Comparison of ENCODE assay signal across 26 cellular contexts in the genomic region with DNA sequence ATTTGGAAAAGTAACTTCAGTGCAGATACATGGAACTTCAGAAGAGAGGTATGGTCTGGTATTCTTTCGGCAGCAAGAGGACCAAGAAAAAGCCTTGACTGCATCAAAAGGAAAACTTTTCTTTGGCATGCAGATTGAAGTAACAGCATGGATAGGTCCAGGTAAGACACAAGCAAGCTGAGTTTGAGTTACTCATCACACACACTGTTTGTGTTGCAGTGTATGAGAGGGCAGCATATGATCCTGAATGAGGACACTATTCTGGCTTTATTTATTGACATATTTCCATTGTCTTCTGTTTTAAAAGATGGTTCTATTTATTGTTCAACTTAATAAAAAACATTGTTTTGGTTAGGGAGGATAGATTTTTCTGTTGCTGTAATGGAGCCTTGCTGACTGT.
"Had no signal": no experiment of that assay in that cellular context is flagged by ENCODE, and none has a peak within 500 bp of the region (broad histone marks: within the 10 kb centered on the region; RNA-seq: fewer than 3 reads in every experiment).

No MANE protein-coding gene starts in this region.

- H3K27ac Mint-ChIP-seq: endodermal cell; nephron; neural progenitor cell; stimulated activated effector memory CD8-positive, alpha-beta T cell treated with anti-CD3 and anti-CD28 coated beads, Interleukin-12 subunit alpha, Interleukin-12 subunit beta, amount 100 ng/mL, for 72 hours had no signal

- H3K4me3 ChIP-seq: dorsolateral prefrontal cortex, gastroesophageal sphincter, heart right ventricle, left lung, neural progenitor cell, prostate gland, sigmoid colon, stomach, thyroid gland had no signal

- H3K27ac ChIP-seq: foreskin keratinocyte, gastroesophageal sphincter, heart right ventricle, left lung, neural progenitor cell, prostate gland, sigmoid colon, stomach had no signal

- H3K27me3 ChIP-seq: dorsolateral prefrontal cortex, foreskin keratinocyte, gastroesophageal sphincter, heart right ventricle, left lung, neural progenitor cell, sigmoid colon, stomach, thyroid gland had no signal

- H3K9me3 Mint-ChIP-seq: endodermal cell; naive thymus-derived CD4-positive, alpha-beta T cell; nephron; neural progenitor cell; stimulated activated effector memory CD8-positive, alpha-beta T cell treated with anti-CD3 and anti-CD28 coated beads, Interleukin-12 subunit alpha, Interleukin-12 subunit beta, amount 100 ng/mL, for 72 hours had no signal

- ATAC-seq: foreskin keratinocyte; gastroesophageal sphincter; heart right ventricle; left cardiac atrium; left lung; naive thymus-derived CD4-positive, alpha-beta T cell; right cardiac atrium; stimulated activated effector memory CD8-positive, alpha-beta T cell treated with anti-CD3 and anti-CD28 coated beads, Interleukin-12 subunit alpha, Interleukin-12 subunit beta, amount 100 ng/mL, for 72 hours had no signal

- H3K4me1 Mint-ChIP-seq: endodermal cell, nephron, neural progenitor cell had no signal

- H3K27me3 Mint-ChIP-seq: naive thymus-derived CD4-positive, alpha-beta T cell had no signal

- DNase-seq: cerebellar nuclear complex; dorsolateral prefrontal cortex; effector CD4-positive, alpha-beta T cell; endodermal cell; erythroblast; foreskin keratinocyte; glutamatergic neuron; heart right ventricle; hippocampal formation; left cardiac atrium; left lung; mesendoderm; midbrain; naive thymus-derived CD4-positive, alpha-beta T cell; right cardiac atrium; sigmoid colon; stimulated activated CD4-positive, alpha-beta T cell treated with anti-CD3 and anti-CD28 coated beads, Interleukin-2, amount 100 ng/mL, for 24 hours; stimulated activated CD4-positive, alpha-beta T cell treated with anti-CD3 and anti-CD28 coated beads, Interleukin-4, amount 100 ng/mL, for 24 hours; stimulated activated naive CD4-positive, alpha-beta T cell treated with Interleukin-2 at 50 U/mL for 16 hours; stomach; thyroid gland had no signal

- H3K4me1 ChIP-seq: neural progenitor cell had no signal

- H3K9me3 ChIP-seq: gastroesophageal sphincter, heart right ventricle, left lung, prostate gland, sigmoid colon, stomach, thyroid gland had no signal

- H3K36me3 ChIP-seq: prostate gland had no signal

- H3K4me3 Mint-ChIP-seq: endodermal cell; naive thymus-derived CD4-positive, alpha-beta T cell; nephron; neural progenitor cell; stimulated activated effector memory CD8-positive, alpha-beta T cell treated with anti-CD3 and anti-CD28 coated beads, Interleukin-12 subunit alpha, Interleukin-12 subunit beta, amount 100 ng/mL, for 72 hours had no signal
